Comparison of ENCODE assay signal across 24 cellular contexts in the genomic region with DNA sequence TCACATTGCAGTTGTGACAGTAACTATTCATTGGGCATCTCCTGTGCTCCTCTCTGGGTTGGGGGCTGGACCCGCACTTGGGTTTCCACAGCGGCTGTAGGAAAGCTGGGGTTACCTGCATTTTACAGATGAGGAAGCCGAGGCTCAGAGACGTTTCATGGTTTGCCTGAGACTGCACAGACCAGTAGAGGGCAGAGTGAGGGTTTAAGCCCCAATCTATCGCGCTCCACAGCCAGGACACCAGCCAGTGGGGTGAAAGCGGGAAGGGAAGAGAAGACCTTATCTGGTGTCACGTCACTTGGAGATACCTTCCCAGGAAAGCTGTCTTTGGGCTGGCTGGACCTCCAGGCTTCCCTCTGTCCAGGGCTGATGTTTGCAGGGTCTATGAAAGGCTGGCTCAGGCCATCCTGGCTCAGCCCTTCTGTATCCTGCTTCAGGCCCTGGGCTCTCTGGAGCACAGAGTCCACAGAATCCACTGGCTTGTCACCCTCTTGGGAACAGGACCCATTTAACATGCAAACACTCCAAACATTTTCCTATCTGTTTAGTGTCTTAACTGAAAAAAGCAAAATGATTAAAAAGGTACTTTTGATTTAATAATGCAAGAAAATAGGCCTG.
DNase-seq lines count a peak whose midpoint lies in the region; ATAC-seq, FAIRE-seq and TF ChIP-seq lines count a peak whose summit lies in the region.
"Had no signal": no experiment of that assay in that cellular context is flagged by ENCODE, and none has a peak within 500 bp of the region (broad histone marks: within the 10 kb centered on the region; RNA-seq: fewer than 3 reads in every experiment).

No MANE protein-coding gene starts in this region.

- BruUV-seq in Panc1 (replicated peaks; lab: Mats Ljungman, UMichigan): no TSS peak

- H3K27ac Mint-ChIP-seq in GM23338: no peak overlapping the region
- H3K27ac Mint-ChIP-seq: activated CD4-positive, alpha-beta memory T cell treated with anti-CD3 and anti-CD28 coated beads for 36 hours; B cell; IgD-negative memory B cell; stimulated activated memory B cell treated with anti-CD40 and anti-IgM and Interleukin-4, amounts not matched to agents 10 μg/mL and 1 μg/mL and 100 μg/mL, for 72 hours; T-helper 17 cell had no signal

- H3K79me2 ChIP-seq in GM23338 (replicated peaks; ENCODE audit: insufficient read depth) (no peaks in the 10 kb centered on the region), keratinocyte (ENCODE audit: control insufficient read depth, insufficient read depth, low read length) (no peaks in the 10 kb centered on the region)

- H3K36me3 ChIP-seq in GM23338 (ENCODE audit: insufficient read depth): no peaks in the 10 kb centered on the region
- H3K36me3 ChIP-seq in Panc1 (ENCODE audit: control insufficient read depth, insufficient read depth, low read length): no peaks in the 10 kb centered on the region
- no peaks in the 10 kb centered on the region for H3K36me3 ChIP-seq in keratinocyte (ENCODE audit: control insufficient read depth in 2 of 2, extremely low read depth in 1 of 2, insufficient read depth in 2 of 2, low read length in 2 of 2)
- H3K36me3 ChIP-seq: lower lobe of right lung had no signal

- no peak overlapping the region for H3K9ac ChIP-seq in keratinocyte (ENCODE audit: control insufficient read depth, extremely low read depth, insufficient read depth, low read length)

- POLR2A ChIA-PET in Panc1 (lab: Charles Lee): no interaction called here

- H3K27me3 Mint-ChIP-seq in GM23338 (ENCODE audit: insufficient read depth, low read depth, poor library complexity): no peaks in the 10 kb centered on the region

- H2AFZ ChIP-seq in GM23338 (no peak overlapping the region), keratinocyte (ENCODE audit: control insufficient read depth, low read length) (no peak overlapping the region)

- H3K27ac ChIP-seq in GM23338 (ENCODE audit: low read depth): no peak overlapping the region
- no peak overlapping the region for H3K27ac ChIP-seq in Panc1 (ENCODE audit: low read length)
- no peak overlapping the region for H3K27ac ChIP-seq in keratinocyte (ENCODE audit: control insufficient read depth, insufficient read depth, low read length)
- H3K27ac ChIP-seq in right cardiac atrium (ENCODE audit: low read length): no peak overlapping the region
- H3K27ac ChIP-seq: lower lobe of right lung had no signal

- dilution Hi-C loops in keratinocyte (cut with MboI; ENCODE audit: extremely low pct_ligation_motif_present, low sequenced_read_pairs): no loop called here

- FAIRE-seq in D721Med (lab: Jason Lieb, UNC): no peak
- no peak for FAIRE-seq in keratinocyte (lab: Jason Lieb, UNC)
- FAIRE-seq: GM12892 had no signal

- TF ChIP-seq CTCF in D721Med (IDR thresholded peaks at IDR 0.05; ENCODE audit: insufficient read depth, missing control alignments) (peak; percentile 29), GM23338 (conservative IDR thresholded peaks at IDR 0.05; ENCODE audit: low read depth in 2 of 2) (peak; percentile 51 to 67), Panc1 (IDR thresholded peaks at IDR 0.05) (peak; percentile 55), keratinocyte (optimal IDR thresholded peaks at IDR 0.05 in 1 of 3, IDR thresholded peaks at IDR 0.05 in 1 of 3, conservative IDR thresholded peaks at IDR 0.05 in 1 of 3; ENCODE audit: extremely low read depth in 1 of 3, insufficient read depth in 2 of 3, low read length in 3 of 3) (peak in 2 of 3 experiments; percentile 47 to 54)

- WGBS in right cardiac atrium: 74% methylated on average over 8 of the region's 8 CpGs

- H3K4me3 ChIP-seq in GM23338 (no peak overlapping the region), Panc1 (ENCODE audit: low read depth in 2 of 2, low read length in 2 of 2) (no peak overlapping the region), keratinocyte (ENCODE audit: control insufficient read depth in 2 of 3, extremely low read depth in 1 of 3, insufficient read depth in 2 of 3, low read depth in 1 of 3, low read length in 3 of 3) (no peak overlapping the region), right cardiac atrium (ENCODE audit: low read length) (no peak overlapping the region)
- H3K4me3 ChIP-seq: lower lobe of right lung had no signal

- H3K27me3 ChIP-seq in GM23338 (ENCODE audit: insufficient read depth) (no peaks in the 10 kb centered on the region), Panc1 (ENCODE audit: control insufficient read depth, insufficient read depth, low read length) (no peaks in the 10 kb centered on the region), keratinocyte (ENCODE audit: control insufficient read depth, extremely low read depth, insufficient read depth, low read length) (no peaks in the 10 kb centered on the region), right cardiac atrium (ENCODE audit: control insufficient read depth, insufficient read depth) (no peaks in the 10 kb centered on the region)

- H3F3A ChIP-seq in GM23338 (replicated peaks; ENCODE audit: low read depth): no peaks in the 10 kb centered on the region

- intact Hi-C loops in Panc1 (cut with micrococcal nuclease; ENCODE audit: unreplicated experiment): no loop called here
- intact Hi-C loops in right cardiac atrium (cut with DNase I): no loop called here

- in situ Hi-C loops in Panc1 (cut with HindIII; ENCODE audit: low pct_unique_long_range_greater_than_20kb, low sequenced_read_pairs): no loop called here

- no peaks in the 10 kb centered on the region for H3K4me1 ChIP-seq in GM23338 (ENCODE audit: insufficient read depth)
- H3K4me1 ChIP-seq in Panc1 (ENCODE audit: control insufficient read depth, insufficient read depth, low read length): no peaks in the 10 kb centered on the region
- no peaks in the 10 kb centered on the region for H3K4me1 ChIP-seq in keratinocyte (ENCODE audit: control insufficient read depth, extremely low read depth, insufficient read depth, low read length)
- no peaks in the 10 kb centered on the region for H3K4me1 ChIP-seq in right cardiac atrium (ENCODE audit: control insufficient read depth, insufficient read depth, low read length)
- H3K4me1 ChIP-seq: lower lobe of right lung had no signal

- DNase-seq in D721Med (ENCODE audit: insufficient read length, low spot score) (no peak), GM23338 (ENCODE audit: low spot score) (peak; percentile 49), Panc1 (ENCODE audit: low read depth, low spot score) (no peak), keratinocyte (ENCODE audit: low read depth, low spot score) (no peak), SW 1271 (lab: John Stamatoyannopoulos, UW) (no peak), hypothalamus (lab: John Stamatoyannopoulos, UW) (no peak), NCI-H2029 treated with DMSO at 0.1 percent for 48 hours (lab: John Stamatoyannopoulos, UW) (no peak), right cardiac atrium (no peak)
- DNase-seq: activated CD4-positive, alpha-beta memory T cell treated with anti-CD3 and anti-CD28 coated beads for 36 hours; activated naive CD4-positive, alpha-beta T cell treated with Interleukin-2 at 50 U/mL for 16 hours; aorta; effector CD4-positive, alpha-beta T cell; lower lobe of right lung; NCI-H1105 treated with DMSO at 0.1 percent for 48 hours; NCI-H510A treated with DMSO at 0.1 percent for 48 hours; nucleus accumbens; OCI-M1; stimulated activated CD4-positive, alpha-beta T cell treated with anti-CD3 and anti-CD28 coated beads, Interleukin-15, amount 100 ng/mL, for 24 hours; T-helper 17 cell had no signal

- CTCF ChIA-PET in Panc1 (lab: Charles Lee): interaction anchor here (0.6 kb wide), 1 partner anchor 59 kb away, joined by 4 read pairs; no protein-coding TSS in a partner anchor

- peaks cover 8% of the 10 kb centered on the region; the same call in 2 of the 3 replicates for H3K4me1 Mint-ChIP-seq in GM23338
- H3K4me1 Mint-ChIP-seq: B cell; central memory CD8-positive, alpha-beta T cell; IgD-negative memory B cell; stimulated activated memory B cell treated with anti-CD40 and anti-IgM and Interleukin-4, amounts not matched to agents 10 μg/mL and 1 μg/mL and 100 μg/mL, for 72 hours; T-helper 17 cell had no signal

- no peaks in the 10 kb centered on the region for H3K9me2 ChIP-seq in GM23338 (ENCODE audit: insufficient read depth)

- 0 out of 3 replicates have a peak, but pooled peaks cover 4% of the 10 kb centered on the region for H3K9me3 Mint-ChIP-seq in GM23338
- H3K9me3 Mint-ChIP-seq: activated CD4-positive, alpha-beta memory T cell treated with anti-CD3 and anti-CD28 coated beads for 36 hours; central memory CD8-positive, alpha-beta T cell had no signal

- H3K4me2 ChIP-seq in GM23338 (no peak overlapping the region), keratinocyte (ENCODE audit: control insufficient read depth, extremely low read depth, insufficient read depth, low read depth, low read length) (no peak overlapping the region)

- no peaks in the 10 kb centered on the region for H3K36me3 Mint-ChIP-seq in GM23338 (ENCODE audit: low read depth)
- H3K36me3 Mint-ChIP-seq: activated CD4-positive, alpha-beta memory T cell treated with anti-CD3 and anti-CD28 coated beads for 36 hours; stimulated activated memory B cell treated with anti-CD40 and anti-IgM and Interleukin-4, amounts not matched to agents 10 μg/mL and 1 μg/mL and 100 μg/mL, for 72 hours had no signal

- no peaks in the 10 kb centered on the region for H4K20me1 ChIP-seq in GM23338 (replicated peaks; ENCODE audit: insufficient read depth)
- no peaks in the 10 kb centered on the region for H4K20me1 ChIP-seq in keratinocyte (ENCODE audit: control insufficient read depth, extremely low read depth, insufficient read depth, low read length)

- H3K4me3 Mint-ChIP-seq in GM23338: no peak overlapping the region
- H3K4me3 Mint-ChIP-seq: activated CD4-positive, alpha-beta memory T cell treated with anti-CD3 and anti-CD28 coated beads for 36 hours; B cell; central memory CD8-positive, alpha-beta T cell; IgD-negative memory B cell; stimulated activated memory B cell treated with anti-CD40 and anti-IgM and Interleukin-4, amounts not matched to agents 10 μg/mL and 1 μg/mL and 100 μg/mL, for 72 hours; T-helper 17 cell had no signal

- no peaks in the 10 kb centered on the region for H3K9me1 ChIP-seq in keratinocyte (ENCODE audit: control insufficient read depth, extremely low read depth, insufficient read depth, low read length)

- H3K9me3 ChIP-seq in Panc1 (ENCODE audit: control insufficient read depth, insufficient read depth, low read depth, low read length): no peaks in the 10 kb centered on the region
- H3K9me3 ChIP-seq in keratinocyte (ENCODE audit: control insufficient read depth, low read depth, low read length): no peaks in the 10 kb centered on the region
- H3K9me3 ChIP-seq in right cardiac atrium (ENCODE audit: control insufficient read depth, low read length): no peaks in the 10 kb centered on the region
- H3K9me3 ChIP-seq: lower lobe of right lung had no signal

- ATAC-seq in GM23338: peak; percentile 72
- ATAC-seq in Panc1: peak; percentile 45; the same call in 1 of the 2 replicates
- no peak for ATAC-seq in right cardiac atrium
- ATAC-seq: lower lobe of right lung; stimulated activated memory B cell treated with anti-CD40 and anti-IgM and Interleukin-4, amounts not matched to agents 10 μg/mL and 1 μg/mL and 100 μg/mL, for 72 hours; T-helper 17 cell had no signal

Comparison
In these comparisons a context has a peak if more than half of its experiments do, and no peak if none do; other contexts are left out.
1. ATAC-seq: peak in GM23338 (single experiment) and Panc1 (single experiment); none in right cardiac atrium (0 of 2).
2. Peak in every context shown above with its lines, with median percentiles within 50 percentile points of each other: CTCF ChIP-seq.